In genomic region chr19:34253711-34254551, GRCh38 we compare ENCODE assay signal across 7 cellular contexts. TPM values are rescaled to one million over a fixed set of nuclear protein-coding genes. Genes with fewer than 3 reads are reported as not detected.
DNase-seq lines count a peak whose midpoint lies in the region; ATAC-seq and TF ChIP-seq lines count a peak whose summit lies in the region.

No MANE protein-coding gene starts in this region.

- H3K27me3 ChIP-seq in stomach = no peaks in the 10 kb centered on the region

- H3K27ac Mint-ChIP-seq in effector memory CD8-positive, alpha-beta T cell = peak overlapping the region; percentile 95 to 98

- peak overlapping the region; percentile 78 for H3K4me3 ChIP-seq in WI38 (ENCODE audit: low read depth, low read length)
- H3K4me3 ChIP-seq in mesodermal cell (ENCODE audit: extremely low read depth, insufficient read depth, low read length, poor library complexity, severe bottlenecking) = peak overlapping the region; percentile 63
- H3K4me3 ChIP-seq in stomach = peak overlapping the region; percentile 79 to 98 (median 90)

- 21 to 69% methylated on average over 18 to 37 of the region's 47 CpGs for WGBS in mesodermal cell (ENCODE audit: insufficient coverage in 2 of 2), 2 experiments
- 10 to 29% (median 13%) methylated on average over 22 to 47 of the region's 47 CpGs for WGBS in stomach, 5 donors

- no peak for TF ChIP-seq CTCF in WI38 (IDR thresholded peaks at IDR 0.05; ENCODE audit: low read depth, low read length)
- no peak for TF ChIP-seq CTCF in stomach (IDR thresholded peaks at IDR 0.05)

- no peaks in the 10 kb centered on the region for H3K4me1 ChIP-seq in mesodermal cell (ENCODE audit: control insufficient read depth, insufficient read depth, low read length, poor library complexity, severe bottlenecking)
- H3K4me1 ChIP-seq in stomach = peaks cover 10 to 35% (median 20%) of the 10 kb centered on the region in 4 donors

- DNase-seq in GM03348 (ENCODE audit: low spot score) = peak; percentile 92
- DNase-seq in effector memory CD8-positive, alpha-beta T cell = peak; percentile 4 to 82 (median 82)
- no peak for DNase-seq in stomach

- H3K4me3 Mint-ChIP-seq in effector memory CD8-positive, alpha-beta T cell = peak overlapping the region; percentile 87 to 91

- peaks cover 14 to 24% of the 10 kb centered on the region in 2 donors for H3K4me1 Mint-ChIP-seq in effector memory CD8-positive, alpha-beta T cell (ENCODE audit: low read depth in 2 of 2)

- peaks cover 13% of the 10 kb centered on the region for H3K36me3 Mint-ChIP-seq in effector memory CD8-positive, alpha-beta T cell (ENCODE audit: insufficient read depth)

- H3K9me3 Mint-ChIP-seq in effector memory CD8-positive, alpha-beta T cell = no peaks in the 10 kb centered on the region

- H3K36me3 ChIP-seq in KOPT-K1 (ENCODE audit: insufficient read depth, low read length) = no peaks in the 10 kb centered on the region
- peaks cover 11% of the 10 kb centered on the region for H3K36me3 ChIP-seq in mesodermal cell (ENCODE audit: control insufficient read depth, insufficient read depth, low read length)
- H3K36me3 ChIP-seq in stomach = peaks cover 0 to 6% (median 0%) of the 10 kb centered on the region in 4 donors

- no peak for TF ChIP-seq EP300 in stomach (IDR thresholded peaks at IDR 0.05)

- H3K9me3 ChIP-seq in KOPT-K1 (ENCODE audit: insufficient read depth, low read length, poor library complexity, severe bottlenecking) = no peaks in the 10 kb centered on the region
- H3K9me3 ChIP-seq in mesodermal cell (ENCODE audit: control insufficient read depth, low read length) = no peaks in the 10 kb centered on the region
- no peaks in the 10 kb centered on the region for H3K9me3 ChIP-seq in stomach

- H3K27ac ChIP-seq in KOPT-K1 (ENCODE audit: low read depth, low read length, poor library complexity, severe bottlenecking) (peak overlapping the region; percentile 34), mesodermal cell (ENCODE audit: low read depth, low read length, severe bottlenecking) (peak overlapping the region; percentile 67), stomach (peak overlapping the region; percentile 93 to 100 (median 97))

- intact Hi-C loops in stomach (cut with DNase I; ENCODE audit: low total_unique reads) = no loop called here

- TF ChIP-seq POLR2A in stomach (IDR thresholded peaks at IDR 0.05) = peak in 1 of 4 donors; percentile 25

- ATAC-seq in GM21526 (IDR thresholded peaks at IDR 0.05; ENCODE audit: low FRiP score, unreplicated experiment) = peak; percentile 20
- ATAC-seq in effector memory CD8-positive, alpha-beta T cell (replicated peaks) = peak; percentile 37

- no peaks in the 10 kb centered on the region for H3K27me3 Mint-ChIP-seq in effector memory CD8-positive, alpha-beta T cell

RNA-seq across cellular contexts. Expression of gene GARRE1, which starts 0.4 kb away (rescaled TPM):
- polyA plus RNA-seq in mesodermal cell (2013, experiment 1 of 2) = 27.1 TPM
- 23.4 TPM for polyA plus RNA-seq in mesodermal cell (2013, experiment 2 of 2)
- 10 to 100 TPM; 12.9 to 60.7 (median 20.1) TPM for total RNA-seq in stomach
- polyA plus RNA-seq in stomach = 1 to 10 TPM; 2.1 to 3.6 (median 3.5) TPM

Comparison
In these comparisons a context has a peak if more than half of its experiments do, and no peak if none do; other contexts are left out.
1. H3K27ac ChIP-seq: peak in every context shown above with its lines; median percentile 97 in stomach; 67 in mesodermal cell; 34 in KOPT-K1.